ENCODE assay signal across 18 cellular contexts in genomic region chr17:73045722-73046121, GRCh38. TPM values are rescaled to one million over a fixed set of nuclear protein-coding genes. Genes with fewer than 3 reads are reported as not detected.
DNase-seq lines count a peak whose midpoint lies in the region; ATAC-seq lines count a peak whose summit lies in the region.
"Had no signal": no experiment of that assay in that cellular context is flagged by ENCODE, and none has a peak within 500 bp of the region (broad histone marks: within the 10 kb centered on the region; RNA-seq: fewer than 3 reads in every experiment).

No MANE protein-coding gene starts in this region.

- no peaks in the 10 kb centered on the region for H3K27me3 Mint-ChIP-seq in effector memory CD8-positive, alpha-beta T cell

- no peaks in the 10 kb centered on the region for H3K36me3 Mint-ChIP-seq in effector memory CD8-positive, alpha-beta T cell (ENCODE audit: insufficient read depth)

- H3K9me3 Mint-ChIP-seq in effector memory CD8-positive, alpha-beta T cell = peaks cover 0 to 2% of the 10 kb centered on the region in 2 donors

- H3K4me1 Mint-ChIP-seq in effector memory CD8-positive, alpha-beta T cell (ENCODE audit: low read depth in 2 of 2) = peaks cover 10 to 12% of the 10 kb centered on the region in 2 donors

- ATAC-seq in effector memory CD8-positive, alpha-beta T cell (replicated peaks) = no peak
- ATAC-seq: K562 had no signal

- DNase-seq in LHCN-M2 (ENCODE audit: low read depth) (peak; percentile 14), NCI-H446 treated with DMSO at 0.1 percent for 48 hours (lab: John Stamatoyannopoulos, UW) (peak; percentile 95), cerebellar cortex (ENCODE audit: low spot score) (peak; percentile 57), substantia nigra (lab: John Stamatoyannopoulos, UW) (peak in 2 of 49 donors; percentile 10 to 14), NCI-H1092 treated with DMSO at 0.1 percent for 48 hours (lab: John Stamatoyannopoulos, UW) (no peak), hypothalamus (lab: John Stamatoyannopoulos, UW) (no peak)
- DNase-seq in effector memory CD8-positive, alpha-beta T cell = no peak
- DNase-seq: Calu3, DMS79 treated with DMSO at 0.1 percent for 48 hours, GM23248, NCI-H1436, NCI-H2081, NCI-H526 treated with DMSO at 0.1 percent for 48 hours, OCI-M1, RPMI8226, SJCRH30, SW 1271 had no signal

- no peak overlapping the region for H3K27ac Mint-ChIP-seq in effector memory CD8-positive, alpha-beta T cell

- peak overlapping the region; percentile 37 for H3K27ac ChIP-seq in substantia nigra (ENCODE audit: low read depth, low read length, poor library complexity, severe bottlenecking)
- H3K27ac ChIP-seq: GM23248, SJCRH30 had no signal

- no peak overlapping the region for H3K4me3 Mint-ChIP-seq in effector memory CD8-positive, alpha-beta T cell

RNA-seq across cellular contexts. Expression of gene SLC39A11, which starts 46.8 kb away (rescaled TPM):
- total RNA-seq in LHCN-M2 (2014; rRNA removed) = 8.6 and 16.7 TPM in 2 replicates
- polyA plus RNA-seq in LHCN-M2 (2012) = 9.2 TPM

Comparison
In these comparisons a context has a peak if more than half of its experiments do, and no peak if none do; other contexts are left out.
1. DNase-seq: peak in LHCN-M2 (single experiment), NCI-H446 treated with DMSO at 0.1 percent for 48 hours (single experiment) and cerebellar cortex (single experiment); none in NCI-H1092 treated with DMSO at 0.1 percent for 48 hours (single experiment), effector memory CD8-positive, alpha-beta T cell (0 of 3) and hypothalamus (0 of 51).